In genomic region chr2:60503923-60504514, GRCh38 we compare ENCODE assay signal across 1 cellular context.
TF ChIP-seq lines count a peak whose summit lies in the region.

No MANE protein-coding gene starts in this region.

TF ChIP-seq in SK-N-SH, 30 proteins besides CTCF, POLR2A, EP300 and RAD21 (continued from another document):
- TF ChIP-seq REST (IDR thresholded peaks at IDR 0.05; ENCODE audit: low read depth, low read length), result no peak
- TF ChIP-seq GABPA (IDR thresholded peaks at IDR 0.05; ENCODE audit: low read depth), result no peak
- no peak for TF ChIP-seq RXRA (IDR thresholded peaks at IDR 0.05; ENCODE audit: borderline replicate concordance, low read depth)
- no peak for TF ChIP-seq ELF1 (IDR thresholded peaks at IDR 0.05)
- no peak for TF ChIP-seq RFX5 (IDR thresholded peaks at IDR 0.05; ENCODE audit: low read length)
- no peak for TF ChIP-seq NRF1 (IDR thresholded peaks at IDR 0.05; ENCODE audit: low read depth, low read length)
- TF ChIP-seq FOXM1 (IDR thresholded peaks at IDR 0.05; ENCODE audit: low read depth), result no peak
- no peak for TF ChIP-seq TAF1 (IDR thresholded peaks at IDR 0.05; ENCODE audit: borderline replicate concordance, low read depth, low read length)
- TF ChIP-seq PBX3 (IDR thresholded peaks at IDR 0.05), result no peak
- TF ChIP-seq CHD2 (IDR thresholded peaks at IDR 0.05; ENCODE audit: low read length, partially characterized antibody), result no peak
- no peak for TF ChIP-seq USF1 (IDR thresholded peaks at IDR 0.05; ENCODE audit: borderline replicate concordance, low read depth)
- no peak for TF ChIP-seq EZH2phosphoT487 (IDR thresholded peaks at IDR 0.05; ENCODE audit: borderline replicate concordance, low read depth)
- TF ChIP-seq RCOR1 (IDR thresholded peaks at IDR 0.05; ENCODE audit: low read length), result no peak
- no peak for TF ChIP-seq ZBTB33 (IDR thresholded peaks at IDR 0.05; ENCODE audit: borderline replicate concordance, low read depth)
